Comparison of ENCODE assay signal across 8 cellular contexts in genomic region chr2:239380831-239381708, GRCh38. TPM values are rescaled to one million over a fixed set of nuclear protein-coding genes. Genes with fewer than 3 reads are reported as not detected.
DNase-seq lines count a peak whose midpoint lies in the region; ATAC-seq and TF ChIP-seq lines count a peak whose summit lies in the region.

No MANE protein-coding gene starts in this region.

- intact Hi-C loops in left ventricle myocardium inferior (cut with micrococcal nuclease) (no loop called here), mammary epithelial cell (cut with micrococcal nuclease) (no loop called here)

- H3K27me3 ChIP-seq in left ventricle myocardium inferior (ENCODE audit: low read depth) (no peaks in the 10 kb centered on the region), mammary epithelial cell (ENCODE audit: insufficient read depth, low read length) (no peaks in the 10 kb centered on the region)

- no peak overlapping the region for H3K27ac ChIP-seq in left ventricle myocardium inferior (replicated peaks)
- no peak overlapping the region for H3K27ac ChIP-seq in mammary epithelial cell (ENCODE audit: insufficient read depth, low read depth, low read length)

- H3K4me3 Mint-ChIP-seq in activated CD8-positive, alpha-beta memory T cell treated with anti-CD3 and anti-CD28 coated beads, Interleukin-2, amount 10 ng/mL, durations not matched to agents 7 days and 5 days = peak overlapping the region; percentile 66
- no peak overlapping the region for H3K4me3 Mint-ChIP-seq in HFFc6

- peak; percentile 77 for DNase-seq in activated CD8-positive, alpha-beta memory T cell treated with anti-CD3 and anti-CD28 coated beads, Interleukin-2, amount 10 ng/mL, durations not matched to agents 7 days and 5 days
- DNase-seq in left ventricle myocardium inferior (no peak), mammary epithelial cell (no peak), HFFc6 (no peak), DMS 273 treated with DMSO at 0.1 percent for 48 hours (lab: John Stamatoyannopoulos, UW) (no peak)
- DNase-seq in stimulated activated CD8-positive, alpha-beta memory T cell treated with anti-CD3 and anti-CD28 coated beads, Interleukin-12 subunit alpha, Interleukin-12 subunit beta, amount 100 ng/mL, for 4 hours (ENCODE audit: low read depth) = peak; percentile 29

- H3K9ac ChIP-seq in mammary epithelial cell (ENCODE audit: insufficient read depth, low read length) = no peak overlapping the region

- CTCF ChIA-PET in activated CD8-positive, alpha-beta memory T cell treated with anti-CD3 and anti-CD28 coated beads, Interleukin-2, amount 10 ng/mL, durations not matched to agents 7 days and 5 days (lab: Charles Lee) = interaction anchor here (1.0 to 2.2 kb wide), 8 partner anchors 11 to 117 kb away, joined by 3 to 9 read pairs (median 4); partner anchors contain the start of gene HDAC4
- CTCF ChIA-PET in mammary epithelial cell (lab: Charles Lee; ENCODE audit: low non-redundant PET) = no interaction called here

- H3K36me3 Mint-ChIP-seq in activated CD8-positive, alpha-beta memory T cell treated with anti-CD3 and anti-CD28 coated beads, Interleukin-2, amount 10 ng/mL, durations not matched to agents 7 days and 5 days = peaks cover 5% of the 10 kb centered on the region
- H3K36me3 Mint-ChIP-seq in HFFc6 (ENCODE audit: low read depth) = peaks cover 6% of the 10 kb centered on the region

- TF ChIP-seq CTCF in left ventricle myocardium inferior (IDR thresholded peaks at IDR 0.05; ENCODE audit: borderline replicate concordance) (no peak), mammary epithelial cell (conservative IDR thresholded peaks at IDR 0.05 in 1 of 2, IDR thresholded peaks at IDR 0.05 in 1 of 2; ENCODE audit: extremely low read depth in 1 of 2, insufficient read depth in 1 of 2, low read depth in 1 of 2, low read length in 2 of 2) (no peak), HFFc6 (IDR thresholded peaks at IDR 0.05) (no peak)

- ATAC-seq in GM18867 (IDR thresholded peaks at IDR 0.05; ENCODE audit: unreplicated experiment) (peak; percentile 47), HG03108 (IDR thresholded peaks at IDR 0.05; ENCODE audit: unreplicated experiment) (peak; percentile 18)
- ATAC-seq in activated CD8-positive, alpha-beta memory T cell treated with anti-CD3 and anti-CD28 coated beads, Interleukin-2, amount 10 ng/mL, durations not matched to agents 7 days and 5 days = peak; percentile 88

- H3K9me3 Mint-ChIP-seq in activated CD8-positive, alpha-beta memory T cell treated with anti-CD3 and anti-CD28 coated beads, Interleukin-2, amount 10 ng/mL, durations not matched to agents 7 days and 5 days (ENCODE audit: low read depth) = no peaks in the 10 kb centered on the region
- H3K9me3 Mint-ChIP-seq in HFFc6 = peaks cover 4% of the 10 kb centered on the region; the same call in 1 of the 2 replicates

- dilution Hi-C loops in mammary epithelial cell (cut with HindIII; ENCODE audit: low sequenced_read_pairs) = no loop called here

- H3K4me1 ChIP-seq in left ventricle myocardium inferior (peaks cover 29% of the 10 kb centered on the region), mammary epithelial cell (ENCODE audit: insufficient read depth, low read length) (no peaks in the 10 kb centered on the region)

- H3K36me3 ChIP-seq in left ventricle myocardium inferior (no peaks in the 10 kb centered on the region), mammary epithelial cell (ENCODE audit: insufficient read depth, low read length) (no peaks in the 10 kb centered on the region)

- no peaks in the 10 kb centered on the region for H3K27me3 Mint-ChIP-seq in activated CD8-positive, alpha-beta memory T cell treated with anti-CD3 and anti-CD28 coated beads, Interleukin-2, amount 10 ng/mL, durations not matched to agents 7 days and 5 days
- H3K27me3 Mint-ChIP-seq in HFFc6 (ENCODE audit: insufficient read depth) = no peaks in the 10 kb centered on the region; the same call in 1 of the 2 replicates

- H3K27ac Mint-ChIP-seq in activated CD8-positive, alpha-beta memory T cell treated with anti-CD3 and anti-CD28 coated beads, Interleukin-2, amount 10 ng/mL, durations not matched to agents 7 days and 5 days = peak overlapping the region; percentile 85
- H3K27ac Mint-ChIP-seq in HFFc6 = no peak overlapping the region

- no peak overlapping the region for H2AFZ ChIP-seq in mammary epithelial cell (ENCODE audit: low read depth, low read length)

- peaks cover 16% of the 10 kb centered on the region for H3K79me2 ChIP-seq in mammary epithelial cell (ENCODE audit: insufficient read depth, low read length)

- WGBS in mammary epithelial cell (ENCODE audit: low coverage, missing lambda C conversion rate) = 93% methylated on average over 28 of the region's 30 CpGs

- H3K4me3 ChIP-seq in left ventricle myocardium inferior (peak overlapping the region; percentile 24), mammary epithelial cell (replicated peaks in 1 of 3; ENCODE audit: insufficient read depth in 1 of 3, low read depth in 2 of 3, low read length in 3 of 3) (no peak overlapping the region)

- peaks cover 26% of the 10 kb centered on the region for H3K4me1 Mint-ChIP-seq in activated CD8-positive, alpha-beta memory T cell treated with anti-CD3 and anti-CD28 coated beads, Interleukin-2, amount 10 ng/mL, durations not matched to agents 7 days and 5 days
- no peaks in the 10 kb centered on the region for H3K4me1 Mint-ChIP-seq in HFFc6 (ENCODE audit: low read depth)

- H4K20me1 ChIP-seq in mammary epithelial cell (ENCODE audit: insufficient read depth, low read length) = no peaks in the 10 kb centered on the region

- H3K4me2 ChIP-seq in mammary epithelial cell (ENCODE audit: insufficient read depth, low read depth, low read length) = no peak overlapping the region

- in situ Hi-C loops in mammary epithelial cell (cut with MboI; ENCODE audit: low sequenced_read_pairs in 2 of 2) = no loop called here

- H3K9me3 ChIP-seq in left ventricle myocardium inferior (replicated peaks) (no peaks in the 10 kb centered on the region), mammary epithelial cell (replicated peaks; ENCODE audit: insufficient read depth, low read length) (no peaks in the 10 kb centered on the region)

- no TSS peak for BruUV-seq in mammary epithelial cell (replicated peaks; lab: Mats Ljungman, UMichigan)

RNA-seq across cellular contexts. Expression of gene HDAC4, which starts 19.8 kb away (rescaled TPM):
- 10 to 100 TPM; 25.2 to 65.1 TPM for total RNA-seq in activated CD8-positive, alpha-beta memory T cell treated with anti-CD3 and anti-CD28 coated beads, Interleukin-2, amount 10 ng/mL, durations not matched to agents 7 days and 5 days
- total RNA-seq in left ventricle myocardium inferior (23.9 TPM), mammary epithelial cell (10 to 100 TPM; 18.4 to 20.2 TPM)
- polyA plus RNA-seq in mammary epithelial cell = 8.9 TPM
- polyA minus RNA-seq in mammary epithelial cell = 12.6 TPM
- 10 to 100 TPM in 3 of 6 experiments, 1 to 10 TPM in 3; 7.4 to 13.0 (median 9.5) TPM for total RNA-seq in HFFc6 (2021; fragmentation: NEBNext Ultra II Directional; extraction: Animal tissue kit (Norgen Biotek cat#: 25700))

Comparison
In these comparisons a context has a peak if more than half of its experiments do, and no peak if none do; other contexts are left out.
1. ATAC-seq: peak in every context shown above with its lines; median percentile 88 in activated CD8-positive, alpha-beta memory T cell treated with anti-CD3 and anti-CD28 coated beads, Interleukin-2, amount 10 ng/mL, durations not matched to agents 7 days and 5 days; 47 in GM18867; 18 in HG03108.
2. DNase-seq: peak in activated CD8-positive, alpha-beta memory T cell treated with anti-CD3 and anti-CD28 coated beads, Interleukin-2, amount 10 ng/mL, durations not matched to agents 7 days and 5 days (single experiment) and stimulated activated CD8-positive, alpha-beta memory T cell treated with anti-CD3 and anti-CD28 coated beads, Interleukin-12 subunit alpha, Interleukin-12 subunit beta, amount 100 ng/mL, for 4 hours (single experiment); none in left ventricle myocardium inferior (single experiment), mammary epithelial cell (single experiment), HFFc6 (single experiment) and DMS 273 treated with DMSO at 0.1 percent for 48 hours (single experiment).